8 cellular contexts compared by ENCODE assay signal in the genomic region with DNA sequence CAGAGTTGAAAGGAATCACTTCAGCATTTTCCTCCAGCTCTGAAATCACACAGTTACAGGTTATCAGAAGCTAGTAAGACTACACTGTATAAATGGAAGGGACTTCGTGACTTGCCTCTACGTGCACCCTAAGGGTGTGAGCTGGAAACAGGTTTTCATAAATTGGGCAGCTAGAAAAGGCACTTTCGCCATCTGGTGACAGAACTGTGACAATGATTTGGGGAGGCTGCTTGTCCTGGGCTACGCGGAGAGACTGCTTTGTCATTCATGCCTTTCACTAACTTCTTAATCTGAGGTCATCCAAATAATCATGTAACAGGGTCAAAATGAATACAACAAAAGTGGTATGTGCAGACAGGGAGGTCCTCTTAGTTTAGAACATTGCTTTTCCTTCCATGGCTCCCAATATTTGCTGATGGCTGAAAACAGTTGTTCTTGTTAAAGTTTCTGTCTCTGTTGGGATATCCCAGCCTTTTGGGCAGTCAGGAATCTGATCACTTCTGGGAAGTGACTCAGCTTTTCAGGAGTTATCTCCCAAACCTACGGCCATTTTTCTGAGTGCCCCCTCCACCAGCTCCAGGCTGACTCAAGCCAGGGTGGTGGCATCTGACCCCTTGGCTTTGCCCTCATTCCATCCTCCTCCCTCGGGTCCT. TPM values are rescaled to one million over a fixed set of nuclear protein-coding genes. Genes with fewer than 3 reads are reported as not detected.
A peak's percentile ranks its signal among the peaks of the same experiment; 100 is the strongest.
DNase-seq lines count a peak whose midpoint lies in the region; ATAC-seq and TF ChIP-seq lines count a peak whose summit lies in the region.

No MANE protein-coding gene starts in this region.

- H3K27ac Mint-ChIP-seq in brain (no peak overlapping the region), neural progenitor cell (peak overlapping the region; percentile 43)

- H3K36me3 ChIP-seq in HUES48 (ENCODE audit: control insufficient read depth, insufficient read depth, low read length) = no peaks in the 10 kb centered on the region
- H3K36me3 ChIP-seq in neural progenitor cell = no peaks in the 10 kb centered on the region

- H3K4me3 ChIP-seq in GM12875 (ENCODE audit: low read depth, low read length) = no peak overlapping the region
- H3K4me3 ChIP-seq in HUES48 (ENCODE audit: low read depth, low read length) = no peak overlapping the region
- H3K4me3 ChIP-seq in neural progenitor cell = no peak overlapping the region

- H3K4me1 Mint-ChIP-seq in brain (peaks cover 16% of the 10 kb centered on the region), neural progenitor cell (peaks cover 15% of the 10 kb centered on the region)

- H3F3A ChIP-seq in neural progenitor cell (ENCODE audit: low read depth) = peaks cover 15% of the 10 kb centered on the region

- H3K9me3 Mint-ChIP-seq in brain (peaks cover 0 to 14% (median 4%) of the 10 kb centered on the region in 5 experiments), neural progenitor cell (peaks cover 5% of the 10 kb centered on the region)

- H3K4me3 Mint-ChIP-seq in brain (no peak overlapping the region), neural progenitor cell (no peak overlapping the region)

- H3K9ac ChIP-seq in HUES48 (ENCODE audit: low read depth, low read length) (no peak overlapping the region), neural progenitor cell (no peak overlapping the region)

- DNase-seq in neural progenitor cell (ENCODE audit: low spot score) (peak; percentile 76), NK-92 (lab: John Stamatoyannopoulos, UW; ENCODE audit: unreplicated experiment) (no peak), NCI-H2227 (lab: John Stamatoyannopoulos, UW; ENCODE audit: unreplicated experiment) (no peak)
- DNase-seq in stimulated activated CD4-positive, alpha-beta T cell treated with anti-CD3 and anti-CD28 coated beads, Interleukin-4, amount 100 ng/mL, for 24 hours = no peak

- ATAC-seq in GM21515 (IDR thresholded peaks at IDR 0.05; ENCODE audit: unreplicated experiment) = peak; percentile 77

- TF ChIP-seq CTCF in GM12875 (IDR thresholded peaks at IDR 0.05; ENCODE audit: borderline replicate concordance, insufficient read depth, low read depth, low read length) (peak; percentile 52; the same call in 1 of the 2 replicates), brain (conservative IDR thresholded peaks at IDR 0.05) (peak; percentile 63 to 79), neural progenitor cell (IDR thresholded peaks at IDR 0.05) (peak; percentile 73)

- H3K36me3 Mint-ChIP-seq in brain (no peaks in the 10 kb centered on the region), neural progenitor cell (no peaks in the 10 kb centered on the region)

- H3K27ac ChIP-seq in HUES48 (ENCODE audit: low read depth, low read length) (peak overlapping the region; percentile 49), neural progenitor cell (no peak overlapping the region)

- H3K9me3 ChIP-seq in HUES48 (ENCODE audit: control insufficient read depth, insufficient read depth, low read length) = no peaks in the 10 kb centered on the region
- H3K9me3 ChIP-seq in neural progenitor cell (ENCODE audit: low read depth) = no peaks in the 10 kb centered on the region

- no peaks in the 10 kb centered on the region for H3K79me2 ChIP-seq in neural progenitor cell (ENCODE audit: low read depth)

- H3K4me2 ChIP-seq in neural progenitor cell = no peak overlapping the region

- H3K27me3 Mint-ChIP-seq in brain (peaks cover 14% of the 10 kb centered on the region), neural progenitor cell (ENCODE audit: insufficient read depth, low read depth) (no peaks in the 10 kb centered on the region)

- no peaks in the 10 kb centered on the region for H3K27me3 ChIP-seq in HUES48 (ENCODE audit: control insufficient read depth, insufficient read depth, low read length)
- no peaks in the 10 kb centered on the region for H3K27me3 ChIP-seq in neural progenitor cell

- no peak overlapping the region for H2AFZ ChIP-seq in neural progenitor cell (replicated peaks)

- no peaks in the 10 kb centered on the region for H4K20me1 ChIP-seq in neural progenitor cell (ENCODE audit: low read depth)

- H3K4me1 ChIP-seq in HUES48 (ENCODE audit: control insufficient read depth, insufficient read depth, low read length) (peaks cover 15% of the 10 kb centered on the region; the same call in 1 of the 2 replicates), neural progenitor cell (peaks cover 14% of the 10 kb centered on the region)

RNA-seq across cellular contexts. Expression of gene VWC2, which starts 17.8 kb away (rescaled TPM):
- polyA plus RNA-seq in brain (ENCODE audit: insufficient read depth, low read depth, low replicate concordance) = 0.15 TPM
- total RNA-seq in neural progenitor cell (ENCODE audit: low replicate concordance) = 0.03 TPM in 1 of 2 replicates, not detected in the other
